Comparison of ENCODE assay signal across 11 cellular contexts in genomic region chr19:3609779-3610719, GRCh38. TPM values are rescaled to one million over a fixed set of nuclear protein-coding genes. Genes with fewer than 3 reads are reported as not detected.
DNase-seq lines count a peak whose midpoint lies in the region; ATAC-seq and TF ChIP-seq lines count a peak whose summit lies in the region.
"Had no signal": no experiment of that assay in that cellular context is flagged by ENCODE, and none has a peak within 500 bp of the region (broad histone marks: within the 10 kb centered on the region; RNA-seq: fewer than 3 reads in every experiment).

No MANE protein-coding gene starts in this region.

- no peak for TF ChIP-seq CTCF in esophagus squamous epithelium (IDR thresholded peaks at IDR 0.05)

- intact Hi-C loops in esophagus squamous epithelium (cut with DNase I), result no loop called here

- no peak overlapping the region for H3K4me3 Mint-ChIP-seq in activated naive CD8-positive, alpha-beta T cell treated with anti-CD3 and anti-CD28 coated beads, Interleukin-2, amount 10 ng/mL, durations not matched to agents 7 days and 5 days
- no peak overlapping the region for H3K4me3 Mint-ChIP-seq in activated naive CD8-positive, alpha-beta T cell treated with anti-CD3 and anti-CD28 coated beads, Interleukin-2, amount 50 U/mL, for 24 hours
- H3K4me3 Mint-ChIP-seq in activated CD8-positive, alpha-beta T cell treated with anti-CD3 and anti-CD28 coated beads, Interleukin-2, amount 10 ng/mL, durations not matched to agents 7 days and 5 days, result no peak overlapping the region

- POLR2A ChIA-PET in activated naive CD8-positive, alpha-beta T cell treated with anti-CD3 and anti-CD28 coated beads, Interleukin-2, amount 10 ng/mL, durations not matched to agents 7 days and 5 days (lab: Charles Lee), result interaction anchor here (0.5 to 0.6 kb wide), 2 partner anchors 35 to 735 kb away, joined by 3 to 5 read pairs; no protein-coding TSS in a partner anchor
- POLR2A ChIA-PET in activated CD8-positive, alpha-beta T cell treated with anti-CD3 and anti-CD28 coated beads, Interleukin-2, amount 10 ng/mL, durations not matched to agents 7 days and 5 days (lab: Charles Lee), result interaction anchor here (1.2 kb wide), 1 partner anchor 10 kb away, joined by 4 read pairs; no protein-coding TSS in a partner anchor

- H3K27me3 Mint-ChIP-seq in activated naive CD8-positive, alpha-beta T cell treated with anti-CD3 and anti-CD28 coated beads, Interleukin-2, amount 10 ng/mL, durations not matched to agents 7 days and 5 days, result no peaks in the 10 kb centered on the region
- no peaks in the 10 kb centered on the region for H3K27me3 Mint-ChIP-seq in activated naive CD8-positive, alpha-beta T cell treated with anti-CD3 and anti-CD28 coated beads, Interleukin-2, amount 50 U/mL, for 24 hours
- no peaks in the 10 kb centered on the region for H3K27me3 Mint-ChIP-seq in activated CD8-positive, alpha-beta T cell treated with anti-CD3 and anti-CD28 coated beads, Interleukin-2, amount 10 ng/mL, durations not matched to agents 7 days and 5 days (ENCODE audit: low read depth)

- peaks cover 0 to 20% (median 0%) of the 10 kb centered on the region in 4 donors for H3K27me3 ChIP-seq in esophagus squamous epithelium
- H3K27me3 ChIP-seq in thymus (ENCODE audit: control insufficient read depth, insufficient read depth), result peaks cover 22% of the 10 kb centered on the region

- no peak for ATAC-seq in activated naive CD8-positive, alpha-beta T cell treated with anti-CD3 and anti-CD28 coated beads, Interleukin-2, amount 10 ng/mL, durations not matched to agents 7 days and 5 days (ENCODE audit: low read depth)
- ATAC-seq in activated naive CD8-positive, alpha-beta T cell treated with anti-CD3 and anti-CD28 coated beads, Interleukin-2, amount 50 U/mL, for 24 hours, result no peak
- no peak for ATAC-seq in activated CD8-positive, alpha-beta T cell treated with anti-CD3 and anti-CD28 coated beads, Interleukin-2, amount 10 ng/mL, durations not matched to agents 7 days and 5 days
- ATAC-seq in GM19463 (IDR thresholded peaks at IDR 0.05; ENCODE audit: unreplicated experiment), result no peak

- DNase-seq in activated naive CD8-positive, alpha-beta T cell treated with anti-CD3 and anti-CD28 coated beads, Interleukin-2, amount 10 ng/mL, durations not matched to agents 7 days and 5 days, result no peak
- DNase-seq in activated naive CD8-positive, alpha-beta T cell treated with anti-CD3 and anti-CD28 coated beads, Interleukin-2, amount 50 U/mL, for 24 hours, result no peak
- no peak for DNase-seq in esophagus squamous epithelium (lab: John Stamatoyannopoulos, UW)
- no peak for DNase-seq in activated CD8-positive, alpha-beta T cell treated with anti-CD3 and anti-CD28 coated beads, Interleukin-2, amount 10 ng/mL, durations not matched to agents 7 days and 5 days
- DNase-seq: activated CD4-positive, CD25-positive, alpha-beta regulatory T cell treated with anti-CD3 and anti-CD28 coated beads, Interleukin-2, amount 50 U/mL, for 72 hours; activated T-cell treated with anti-CD3 and anti-CD28 coated beads, Interleukin-2, amount 50 U/mL, for 1 hour; glutamatergic neuron; NCI-H2081; stimulated activated CD4-positive, alpha-beta T cell treated with anti-CD3 and anti-CD28 coated beads, Interleukin-12 subunit alpha, Interleukin-12 subunit beta, amount 100 ng/mL, for 4 hours had no signal

- CTCF ChIA-PET in activated CD8-positive, alpha-beta T cell treated with anti-CD3 and anti-CD28 coated beads, Interleukin-2, amount 10 ng/mL, durations not matched to agents 7 days and 5 days (lab: Charles Lee), result interaction anchor here (1.0 to 2.2 kb wide), 3 partner anchors 9 to 180 kb away, joined by 3 to 6 read pairs (median 5); no protein-coding TSS in a partner anchor

- no peak overlapping the region for H3K4me3 ChIP-seq in esophagus squamous epithelium
- no peak overlapping the region for H3K4me3 ChIP-seq in thymus (ENCODE audit: low read length)

- H3K4me1 Mint-ChIP-seq in activated naive CD8-positive, alpha-beta T cell treated with anti-CD3 and anti-CD28 coated beads, Interleukin-2, amount 10 ng/mL, durations not matched to agents 7 days and 5 days, result peaks cover 10% of the 10 kb centered on the region
- peaks cover 8% of the 10 kb centered on the region for H3K4me1 Mint-ChIP-seq in activated naive CD8-positive, alpha-beta T cell treated with anti-CD3 and anti-CD28 coated beads, Interleukin-2, amount 50 U/mL, for 24 hours
- H3K4me1 Mint-ChIP-seq in activated CD8-positive, alpha-beta T cell treated with anti-CD3 and anti-CD28 coated beads, Interleukin-2, amount 10 ng/mL, durations not matched to agents 7 days and 5 days (ENCODE audit: low read depth), result peaks cover 19% of the 10 kb centered on the region

- peaks cover 0 to 76% (median 36%) of the 10 kb centered on the region in 3 donors for H3K4me1 ChIP-seq in esophagus squamous epithelium
- H3K4me1 ChIP-seq in thymus (ENCODE audit: control insufficient read depth, insufficient read depth, low read length), result peaks cover 7% of the 10 kb centered on the region

- WGBS in esophagus squamous epithelium, 2 donors, result 57 to 74% methylated on average over 10 to 14 of the region's 24 CpGs
- WGBS in thymus, result 94% methylated on average over 24 of the region's 24 CpGs

- H3K27ac ChIP-seq in esophagus squamous epithelium, result peak overlapping the region in 3 of 4 donors; percentile 73 to 89 (median 88)
- peak overlapping the region; percentile 2 for H3K27ac ChIP-seq in thymus (ENCODE audit: low read depth)

- H3K36me3 Mint-ChIP-seq in activated naive CD8-positive, alpha-beta T cell treated with anti-CD3 and anti-CD28 coated beads, Interleukin-2, amount 10 ng/mL, durations not matched to agents 7 days and 5 days, result peaks cover 4% of the 10 kb centered on the region
- peaks cover 11% of the 10 kb centered on the region for H3K36me3 Mint-ChIP-seq in activated naive CD8-positive, alpha-beta T cell treated with anti-CD3 and anti-CD28 coated beads, Interleukin-2, amount 50 U/mL, for 24 hours (ENCODE audit: low read depth)
- peaks cover 11% of the 10 kb centered on the region for H3K36me3 Mint-ChIP-seq in activated CD8-positive, alpha-beta T cell treated with anti-CD3 and anti-CD28 coated beads, Interleukin-2, amount 10 ng/mL, durations not matched to agents 7 days and 5 days (ENCODE audit: low read depth)

- H3K27ac Mint-ChIP-seq in activated naive CD8-positive, alpha-beta T cell treated with anti-CD3 and anti-CD28 coated beads, Interleukin-2, amount 10 ng/mL, durations not matched to agents 7 days and 5 days, result peak overlapping the region; percentile 54
- H3K27ac Mint-ChIP-seq in activated naive CD8-positive, alpha-beta T cell treated with anti-CD3 and anti-CD28 coated beads, Interleukin-2, amount 50 U/mL, for 24 hours, result no peak overlapping the region
- H3K27ac Mint-ChIP-seq in activated CD8-positive, alpha-beta T cell treated with anti-CD3 and anti-CD28 coated beads, Interleukin-2, amount 10 ng/mL, durations not matched to agents 7 days and 5 days, result no peak overlapping the region

- H3K9me3 ChIP-seq in esophagus squamous epithelium (no peaks in the 10 kb centered on the region), thymus (ENCODE audit: control insufficient read depth) (no peaks in the 10 kb centered on the region)

- peaks cover 8 to 52% (median 16%) of the 10 kb centered on the region in 3 donors for H3K36me3 ChIP-seq in esophagus squamous epithelium
- peaks cover 51% of the 10 kb centered on the region for H3K36me3 ChIP-seq in thymus (ENCODE audit: control insufficient read depth, insufficient read depth)

- no peaks in the 10 kb centered on the region for H3K9me3 Mint-ChIP-seq in activated naive CD8-positive, alpha-beta T cell treated with anti-CD3 and anti-CD28 coated beads, Interleukin-2, amount 10 ng/mL, durations not matched to agents 7 days and 5 days
- no peaks in the 10 kb centered on the region for H3K9me3 Mint-ChIP-seq in activated naive CD8-positive, alpha-beta T cell treated with anti-CD3 and anti-CD28 coated beads, Interleukin-2, amount 50 U/mL, for 24 hours
- no peaks in the 10 kb centered on the region for H3K9me3 Mint-ChIP-seq in activated CD8-positive, alpha-beta T cell treated with anti-CD3 and anti-CD28 coated beads, Interleukin-2, amount 10 ng/mL, durations not matched to agents 7 days and 5 days (ENCODE audit: insufficient read depth)

- no peak for TF ChIP-seq POLR2A in esophagus squamous epithelium (IDR thresholded peaks at IDR 0.05)

RNA-seq across cellular contexts. Expression of gene TBXA2R, which starts 3.4 kb away (rescaled TPM):
- 1 to 10 TPM; 1.7 to 2.1 TPM for total RNA-seq in activated naive CD8-positive, alpha-beta T cell treated with anti-CD3 and anti-CD28 coated beads, Interleukin-2, amount 10 ng/mL, durations not matched to agents 7 days and 5 days
- total RNA-seq in esophagus squamous epithelium, result 1 to 10 TPM in 1 of 4 donors, under 1 TPM in 3; 0.23 to 1.3 (median 0.45) TPM
- 1.2 TPM for polyA plus RNA-seq in thymus
- 1 to 10 TPM; 2.6 to 2.8 TPM for total RNA-seq in activated CD8-positive, alpha-beta T cell treated with anti-CD3 and anti-CD28 coated beads, Interleukin-2, amount 10 ng/mL, durations not matched to agents 7 days and 5 days

RNA-seq across cellular contexts. Expression of gene CACTIN, which starts 16.5 kb away (rescaled TPM):
- total RNA-seq in activated naive CD8-positive, alpha-beta T cell treated with anti-CD3 and anti-CD28 coated beads, Interleukin-2, amount 10 ng/mL, durations not matched to agents 7 days and 5 days, result 10 to 100 TPM; 36.8 to 40.8 TPM
- total RNA-seq in esophagus squamous epithelium, result 10 to 100 TPM; 15.9 to 26.7 (median 21.3) TPM
- polyA plus RNA-seq in thymus, result 20.4 TPM
- total RNA-seq in activated CD8-positive, alpha-beta T cell treated with anti-CD3 and anti-CD28 coated beads, Interleukin-2, amount 10 ng/mL, durations not matched to agents 7 days and 5 days, result 10 to 100 TPM; 31.2 to 37.0 TPM

RNA-seq across cellular contexts. Expression of gene GIPC3, which starts 24.8 kb away (rescaled TPM):
- 1 to 10 TPM; 1.4 to 1.5 TPM for total RNA-seq in activated naive CD8-positive, alpha-beta T cell treated with anti-CD3 and anti-CD28 coated beads, Interleukin-2, amount 10 ng/mL, durations not matched to agents 7 days and 5 days
- under 1 TPM; 0.18 to 0.76 (median 0.22) TPM for total RNA-seq in esophagus squamous epithelium
- polyA plus RNA-seq in thymus, result 0.91 TPM
- under 1 TPM; 0.26 to 0.31 TPM for total RNA-seq in activated CD8-positive, alpha-beta T cell treated with anti-CD3 and anti-CD28 coated beads, Interleukin-2, amount 10 ng/mL, durations not matched to agents 7 days and 5 days

RNA-seq across cellular contexts. Expression of gene HMG20B, which starts 37.3 kb away (rescaled TPM):
- total RNA-seq in activated naive CD8-positive, alpha-beta T cell treated with anti-CD3 and anti-CD28 coated beads, Interleukin-2, amount 10 ng/mL, durations not matched to agents 7 days and 5 days, result 10 to 100 TPM; 58.5 to 59.5 TPM
- total RNA-seq in esophagus squamous epithelium, result 10 to 100 TPM; 56.1 to 77.6 (median 76.9) TPM
- 111 TPM for polyA plus RNA-seq in thymus
- 10 to 100 TPM; 45.0 to 51.2 TPM for total RNA-seq in activated CD8-positive, alpha-beta T cell treated with anti-CD3 and anti-CD28 coated beads, Interleukin-2, amount 10 ng/mL, durations not matched to agents 7 days and 5 days

RNA-seq across cellular contexts. Expression of gene MFSD12, which starts 52.7 kb away (rescaled TPM):
- 10 to 100 TPM; 84.5 to 90.8 TPM for total RNA-seq in activated naive CD8-positive, alpha-beta T cell treated with anti-CD3 and anti-CD28 coated beads, Interleukin-2, amount 10 ng/mL, durations not matched to agents 7 days and 5 days
- total RNA-seq in esophagus squamous epithelium, result 10 to 100 TPM; 22.5 to 50.4 (median 37.3) TPM
- polyA plus RNA-seq in thymus, result 76.0 TPM
- total RNA-seq in activated CD8-positive, alpha-beta T cell treated with anti-CD3 and anti-CD28 coated beads, Interleukin-2, amount 10 ng/mL, durations not matched to agents 7 days and 5 days, result 10 to 100 TPM; 61.0 to 63.5 TPM
